24 cellular contexts compared by ENCODE assay signal in genomic region chr11:19409307-19409706, GRCh38.
"Had no signal": no experiment of that assay in that cellular context is flagged by ENCODE, and none has a peak within 500 bp of the region (broad histone marks: within the 10 kb centered on the region; RNA-seq: fewer than 3 reads in every experiment).

No MANE protein-coding gene starts in this region.

- H3K27me3 ChIP-seq: dorsolateral prefrontal cortex, pancreas, right lobe of liver had no signal

- ATAC-seq: esophagus mucosa; natural killer cell; pancreas; right lobe of liver; stimulated activated naive CD8-positive, alpha-beta T cell treated with anti-CD3 and anti-CD28 coated beads, Interleukin-15, amount 100 ng/mL, for 72 hours had no signal

- H3K36me3 ChIP-seq: neutrophil, pancreas, right lobe of liver, suprapubic skin had no signal

- H3K9me3 ChIP-seq: neutrophil, pancreas, right lobe of liver, suprapubic skin had no signal

- H3K27ac ChIP-seq: dorsolateral prefrontal cortex, epithelial cell of prostate, neutrophil, pancreas, right lobe of liver, suprapubic skin had no signal

- H3K4me1 ChIP-seq: pancreas had no signal

- DNase-seq: cerebellar nuclear complex; dorsolateral prefrontal cortex; effector CD4-positive, alpha-beta T cell; endodermal cell; foreskin melanocyte; hypothalamus; immature natural killer cell; natural killer cell; pancreas; retina; right lobe of liver; stimulated activated CD4-positive, alpha-beta T cell treated with anti-CD3 and anti-CD28 coated beads, Interleukin-12 subunit alpha, Interleukin-12 subunit beta, amount 100 ng/mL, for 4 hours; stimulated activated CD4-positive, alpha-beta T cell treated with anti-CD3 and anti-CD28 coated beads, Interleukin-1b, Interleukin-23, amount 100 ng/mL, for 48 hours; stimulated activated CD4-positive, alpha-beta T cell treated with anti-CD3 and anti-CD28 coated beads, Interleukin-4, amount 100 ng/mL, for 1 hour; stimulated activated CD8-positive, alpha-beta memory T cell treated with anti-CD3 and anti-CD28 coated beads, Interleukin-4, amount 100 ng/mL, for 48 hours; stimulated activated naive CD4-positive, alpha-beta T cell; stimulated activated naive CD8-positive, alpha-beta T cell treated with anti-CD3 and anti-CD28 coated beads, Interleukin-15, amount 100 ng/mL, for 72 hours; trophoblast cell had no signal

- H3K4me3 ChIP-seq: dorsolateral prefrontal cortex, lung, pancreas, right lobe of liver, smooth muscle cell, suprapubic skin had no signal
